17 cellular contexts compared by ENCODE assay signal in the genomic region with DNA sequence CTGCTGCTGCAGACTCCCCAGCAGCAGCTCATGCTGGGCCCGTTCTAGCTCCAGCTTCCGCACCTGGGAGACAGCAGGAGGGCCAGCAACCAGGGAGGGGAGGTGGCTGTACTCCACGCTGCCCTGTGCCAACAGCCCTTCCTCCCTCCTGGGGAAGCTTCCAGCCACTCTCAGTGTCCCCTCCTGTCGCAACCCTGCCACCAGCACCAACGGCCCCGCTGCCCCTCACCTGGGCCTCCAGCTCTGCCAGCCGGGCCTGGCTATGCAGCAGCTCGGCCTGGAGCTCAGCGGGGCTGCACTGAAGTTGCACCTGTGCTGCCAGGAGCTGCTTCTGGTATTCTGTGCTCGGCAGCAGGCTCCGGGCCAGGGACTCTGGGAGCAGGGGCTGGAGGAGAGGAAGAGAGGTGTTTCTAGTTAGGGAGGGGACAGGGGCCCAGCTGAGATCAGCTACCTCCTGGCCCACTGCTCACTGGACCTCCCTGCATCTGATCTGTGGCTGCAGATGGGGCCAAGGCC.
"Had no signal": no experiment of that assay in that cellular context is flagged by ENCODE, and none has a peak within 500 bp of the region (broad histone marks: within the 10 kb centered on the region; RNA-seq: fewer than 3 reads in every experiment).

No MANE protein-coding gene starts in this region.

- H3K4me1 ChIP-seq: prostate gland had no signal

- H3K27ac ChIP-seq: prostate gland, spleen, VCaP had no signal

- DNase-seq: activated CD4-positive, alpha-beta T cell treated with anti-CD3 and anti-CD28 coated beads, Interleukin-2, amount 10 ng/mL, durations not matched to agents 24 days and 14 days; activated CD8-positive, alpha-beta memory T cell treated with anti-CD3 and anti-CD28 coated beads, Interleukin-2, amount 10 ng/mL, durations not matched to agents 7 days and 5 days; activated CD8-positive, alpha-beta T cell treated with anti-CD3 and anti-CD28 coated beads for 36 hours; activated effector memory CD4-positive, alpha-beta T cell treated with anti-CD3 and anti-CD28 coated beads, Interleukin-2, amount 50 U/mL, for 16 hours; activated naive CD4-positive, alpha-beta T cell treated with anti-CD3 and anti-CD28 coated beads, Interleukin-2, amount 50 U/mL, for 16 hours; activated naive CD8-positive, alpha-beta T cell treated with anti-CD3 and anti-CD28 coated beads, Interleukin-2, amount 50 U/mL, for 24 hours; activated T-cell treated with anti-CD3 and anti-CD28 coated beads for 4 hours; effector CD4-positive, alpha-beta T cell; erythroblast; foreskin fibroblast; naive thymus-derived CD4-positive, alpha-beta T cell; spleen; stimulated activated CD4-positive, alpha-beta T cell treated with anti-CD3 and anti-CD28 coated beads, Interleukin-4, amount 100 ng/mL, for 1 hour; stimulated activated naive CD4-positive, alpha-beta T cell had no signal

- H3K36me3 ChIP-seq: prostate gland had no signal

- H3K9me3 ChIP-seq: prostate gland, spleen had no signal

- H3K27me3 ChIP-seq: spleen had no signal

- H3K4me3 ChIP-seq: lung, prostate gland, spleen had no signal
